In the genomic region with DNA sequence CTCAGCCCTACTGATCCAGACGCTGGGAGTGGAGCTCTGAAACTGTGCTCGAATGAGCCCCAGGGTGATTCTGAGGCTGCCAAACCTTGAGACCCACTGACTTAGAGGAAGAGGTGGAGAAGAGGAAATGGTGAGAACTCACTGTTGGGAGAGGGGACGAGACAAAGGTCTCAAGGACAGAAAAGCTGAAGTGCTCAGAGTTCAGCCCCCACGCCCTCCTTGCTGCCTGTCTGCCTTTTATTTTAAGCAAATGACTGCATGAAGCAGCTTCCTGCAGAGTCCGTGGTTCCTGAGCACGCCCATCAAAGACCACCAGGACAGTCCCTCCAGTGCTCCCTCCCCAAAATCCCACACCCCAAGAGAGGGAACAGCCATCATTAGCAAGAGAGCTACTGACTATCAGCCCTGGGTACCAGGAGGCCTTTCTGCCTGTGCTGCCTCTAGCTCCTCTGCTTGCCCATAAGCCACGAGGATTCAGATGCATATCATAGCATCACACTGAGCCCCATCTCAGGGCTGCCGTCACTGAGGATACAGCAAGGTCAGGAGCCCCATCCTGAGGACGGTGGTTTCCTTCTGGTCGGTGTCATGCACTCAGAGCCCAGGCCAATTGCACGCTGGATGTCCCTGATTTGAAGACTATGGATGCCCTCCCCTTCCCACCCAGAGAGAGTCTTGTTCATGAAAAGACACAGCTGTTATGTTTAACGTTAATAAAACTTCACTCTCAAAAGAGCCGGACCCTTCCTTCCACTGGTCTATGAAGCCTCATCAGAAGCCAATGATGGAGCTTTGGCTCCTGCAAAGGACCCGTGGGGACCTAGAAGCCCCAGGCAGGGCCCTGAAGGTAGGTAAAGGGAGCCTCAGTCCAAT, we compare ENCODE assay signal across 9 cellular contexts. TPM values are rescaled to one million over a fixed set of nuclear protein-coding genes. Genes with fewer than 3 reads are reported as not detected.
DNase-seq lines count a peak whose midpoint lies in the region; ATAC-seq and TF ChIP-seq lines count a peak whose summit lies in the region.
"Had no signal": no experiment of that assay in that cellular context is flagged by ENCODE, and none has a peak within 500 bp of the region (broad histone marks: within the 10 kb centered on the region; RNA-seq: fewer than 3 reads in every experiment).

No MANE protein-coding gene starts in this region.

- H3K36me3 ChIP-seq in stomach, result peaks cover 0 to 3% (median 1%) of the 10 kb centered on the region in 4 donors

- intact Hi-C loops in activated CD4-positive, alpha-beta T cell treated with anti-CD3 and anti-CD28 coated beads, Interleukin-2, amount 10 ng/mL, durations not matched to agents 24 days and 14 days (cut with micrococcal nuclease), result loop anchor here (10.0 kb wide), 1 partner anchor 957 kb away; no protein-coding TSS in a partner anchor
- intact Hi-C loops in stomach (cut with DNase I; ENCODE audit: low total_unique reads), result no loop called here

- WGBS in stomach, 5 donors, result 55 to 63% (median 61%) methylated on average over 10 to 14 of the region's 14 CpGs

- no peak for TF ChIP-seq EP300 in stomach (IDR thresholded peaks at IDR 0.05)

- peaks cover 56% of the 10 kb centered on the region for H3K36me3 Mint-ChIP-seq in activated CD4-positive, alpha-beta T cell treated with anti-CD3 and anti-CD28 coated beads, Interleukin-2, amount 10 ng/mL, durations not matched to agents 24 days and 14 days (ENCODE audit: low read depth)
- peaks cover 71% of the 10 kb centered on the region for H3K36me3 Mint-ChIP-seq in activated CD4-positive, alpha-beta memory T cell treated with anti-CD3 and anti-CD28 coated beads, Interleukin-2, amount 10 ng/mL, durations not matched to agents 7 days and 5 days (ENCODE audit: low read depth)

- peak; percentile 82 for DNase-seq in activated CD4-positive, alpha-beta T cell treated with anti-CD3 and anti-CD28 coated beads, Interleukin-2, amount 10 ng/mL, durations not matched to agents 24 days and 14 days
- no peak for DNase-seq in activated CD4-positive, alpha-beta T cell treated with anti-CD3 and anti-CD28 coated beads, Interleukin-2, amount 50 U/mL, for 1 hour
- DNase-seq in activated CD4-positive, alpha-beta memory T cell treated with anti-CD3 and anti-CD28 coated beads, Interleukin-2, amount 10 ng/mL, durations not matched to agents 7 days and 5 days, result peak; percentile 67
- DNase-seq in left kidney (ENCODE audit: low read depth, low spot score) (peak; percentile 59), stomach (no peak), NCI-H748 treated with DMSO at 0.1 percent for 48 hours (lab: John Stamatoyannopoulos, UW) (no peak), COLO829 (ENCODE audit: low spot score) (no peak)

- H3K4me3 Mint-ChIP-seq in activated CD4-positive, alpha-beta T cell treated with anti-CD3 and anti-CD28 coated beads, Interleukin-2, amount 10 ng/mL, durations not matched to agents 24 days and 14 days, result peak overlapping the region; percentile 79
- H3K4me3 Mint-ChIP-seq in activated CD4-positive, alpha-beta memory T cell treated with anti-CD3 and anti-CD28 coated beads, Interleukin-2, amount 10 ng/mL, durations not matched to agents 7 days and 5 days, result peak overlapping the region; percentile 70

- H3K27ac ChIP-seq in stomach, result peak overlapping the region; percentile 37 to 91 (median 81)

- TF ChIP-seq CTCF in stomach (IDR thresholded peaks at IDR 0.05), result no peak

- POLR2A ChIA-PET in activated CD4-positive, alpha-beta memory T cell treated with anti-CD3 and anti-CD28 coated beads, Interleukin-2, amount 10 ng/mL, durations not matched to agents 7 days and 5 days (lab: Charles Lee), result interaction anchor here (0.8 to 10.3 kb wide), 14 partner anchors 9 to 128 kb away, joined by 3 to 216 read pairs (median 8); partner anchors contain the start of genes COTL1, KLHL36 and MEAK7

- H3K27me3 Mint-ChIP-seq in activated CD4-positive, alpha-beta T cell treated with anti-CD3 and anti-CD28 coated beads, Interleukin-2, amount 10 ng/mL, durations not matched to agents 24 days and 14 days, result no peaks in the 10 kb centered on the region
- no peaks in the 10 kb centered on the region for H3K27me3 Mint-ChIP-seq in activated CD4-positive, alpha-beta memory T cell treated with anti-CD3 and anti-CD28 coated beads, Interleukin-2, amount 10 ng/mL, durations not matched to agents 7 days and 5 days

- H3K4me1 Mint-ChIP-seq in activated CD4-positive, alpha-beta T cell treated with anti-CD3 and anti-CD28 coated beads, Interleukin-2, amount 10 ng/mL, durations not matched to agents 24 days and 14 days, result peaks cover 80% of the 10 kb centered on the region
- peaks cover 97% of the 10 kb centered on the region for H3K4me1 Mint-ChIP-seq in activated CD4-positive, alpha-beta memory T cell treated with anti-CD3 and anti-CD28 coated beads, Interleukin-2, amount 10 ng/mL, durations not matched to agents 7 days and 5 days

- TF ChIP-seq POLR2A in stomach (IDR thresholded peaks at IDR 0.05), result no peak

- H3K4me1 ChIP-seq in stomach, result peaks cover 63 to 94% (median 89%) of the 10 kb centered on the region in 4 donors

- H3K27me3 ChIP-seq in stomach, result no peaks in the 10 kb centered on the region

- H3K9me3 ChIP-seq in stomach, result no peaks in the 10 kb centered on the region
- H3K9me3 ChIP-seq: A549 had no signal

- no peak overlapping the region for H3K4me3 ChIP-seq in stomach
- H3K4me3 ChIP-seq: A549 had no signal

- no peak for ATAC-seq in GM18870 (IDR thresholded peaks at IDR 0.05; ENCODE audit: unreplicated experiment)
- ATAC-seq: A549 had no signal

- H3K27ac Mint-ChIP-seq in activated CD4-positive, alpha-beta T cell treated with anti-CD3 and anti-CD28 coated beads, Interleukin-2, amount 10 ng/mL, durations not matched to agents 24 days and 14 days, result peak overlapping the region; percentile 95
- peak overlapping the region; percentile 96 for H3K27ac Mint-ChIP-seq in activated CD4-positive, alpha-beta memory T cell treated with anti-CD3 and anti-CD28 coated beads, Interleukin-2, amount 10 ng/mL, durations not matched to agents 7 days and 5 days

- H3K9me3 Mint-ChIP-seq in activated CD4-positive, alpha-beta T cell treated with anti-CD3 and anti-CD28 coated beads, Interleukin-2, amount 10 ng/mL, durations not matched to agents 24 days and 14 days, result peaks cover 3% of the 10 kb centered on the region
- H3K9me3 Mint-ChIP-seq in activated CD4-positive, alpha-beta memory T cell treated with anti-CD3 and anti-CD28 coated beads, Interleukin-2, amount 10 ng/mL, durations not matched to agents 7 days and 5 days, result no peaks in the 10 kb centered on the region

- CTCF ChIA-PET in activated CD4-positive, alpha-beta memory T cell treated with anti-CD3 and anti-CD28 coated beads, Interleukin-2, amount 10 ng/mL, durations not matched to agents 7 days and 5 days (lab: Charles Lee), result interaction anchor here (0.8 to 4.0 kb wide), 10 partner anchors 10 to 89 kb away, joined by 3 to 22 read pairs (median 5); no protein-coding TSS in a partner anchor

RNA-seq across cellular contexts. Expression of gene COTL1, which starts 20.1 kb away (rescaled TPM):
- 470 and 474 TPM in 2 replicates for total RNA-seq in activated CD4-positive, alpha-beta T cell treated with anti-CD3 and anti-CD28 coated beads, Interleukin-2, amount 10 ng/mL, durations not matched to agents 24 days and 14 days
- 100 to 1,000 TPM; 676 to 689 TPM for total RNA-seq in activated CD4-positive, alpha-beta memory T cell treated with anti-CD3 and anti-CD28 coated beads, Interleukin-2, amount 10 ng/mL, durations not matched to agents 7 days and 5 days
- total RNA-seq in stomach, result 100 to 1,000 TPM in 3 of 5 donors, 10 to 100 TPM in 2; 40.3 to 184 (median 173) TPM
- 100 to 1,000 TPM in 2 of 3 donors, 10 to 100 TPM in 1; 52.7 to 187 (median 184) TPM for polyA plus RNA-seq in stomach

RNA-seq across cellular contexts. Expression of gene KLHL36, which starts 50.6 kb away (rescaled TPM):
- total RNA-seq in activated CD4-positive, alpha-beta T cell treated with anti-CD3 and anti-CD28 coated beads, Interleukin-2, amount 10 ng/mL, durations not matched to agents 24 days and 14 days, result 36.7 and 36.9 TPM in 2 replicates
- 10 to 100 TPM; 45.7 to 49.0 TPM for total RNA-seq in activated CD4-positive, alpha-beta memory T cell treated with anti-CD3 and anti-CD28 coated beads, Interleukin-2, amount 10 ng/mL, durations not matched to agents 7 days and 5 days
- total RNA-seq in stomach, result 10 to 100 TPM; 29.5 to 62.4 (median 43.7) TPM
- 10 to 100 TPM; 10.5 to 14.3 (median 13.6) TPM for polyA plus RNA-seq in stomach

Comparison
In these comparisons a context has a peak if more than half of its experiments do, and no peak if none do; other contexts are left out.
1. DNase-seq: peak in activated CD4-positive, alpha-beta T cell treated with anti-CD3 and anti-CD28 coated beads, Interleukin-2, amount 10 ng/mL, durations not matched to agents 24 days and 14 days (single experiment), activated CD4-positive, alpha-beta memory T cell treated with anti-CD3 and anti-CD28 coated beads, Interleukin-2, amount 10 ng/mL, durations not matched to agents 7 days and 5 days (single experiment) and left kidney (single experiment); none in activated CD4-positive, alpha-beta T cell treated with anti-CD3 and anti-CD28 coated beads, Interleukin-2, amount 50 U/mL, for 1 hour (single experiment), stomach (single experiment), NCI-H748 treated with DMSO at 0.1 percent for 48 hours (single experiment) and COLO829 (single experiment).